12 cellular contexts compared by ENCODE assay signal in genomic region chr1:165845992-165846748, GRCh38. TPM values are rescaled to one million over a fixed set of nuclear protein-coding genes. Genes with fewer than 3 reads are reported as not detected.
A peak's percentile ranks its signal among the peaks of the same experiment; 100 is the strongest.
DNase-seq lines count a peak whose midpoint lies in the region; ATAC-seq and TF ChIP-seq lines count a peak whose summit lies in the region.
"Had no signal": no experiment of that assay in that cellular context is flagged by ENCODE, and none has a peak within 500 bp of the region (broad histone marks: within the 10 kb centered on the region; RNA-seq: fewer than 3 reads in every experiment).

No MANE protein-coding gene starts in this region.

- CTCF ChIA-PET in WTC11 (lab: Charles Lee): interaction anchor here (0.6 kb wide), 1 partner anchor 10 kb away, joined by 3 read pairs; no protein-coding TSS in a partner anchor
- CTCF ChIA-PET in activated naive CD4-positive, alpha-beta T cell treated with anti-CD3 and anti-CD28 coated beads for 36 hours (lab: Charles Lee): interaction anchor here (0.7 to 1.0 kb wide), 2 partner anchors 67 to 214 kb away, joined by 3 read pairs; no protein-coding TSS in a partner anchor

- POLR2A ChIA-PET in WTC11 (lab: Charles Lee): interaction anchor here (0.6 kb wide), 1 partner anchor 112 kb away, joined by 3 read pairs; no protein-coding TSS in a partner anchor

- peaks cover 12% of the 10 kb centered on the region for H3K36me3 Mint-ChIP-seq in WTC11
- H3K36me3 Mint-ChIP-seq in activated naive CD4-positive, alpha-beta T cell treated with anti-CD3 and anti-CD28 coated beads for 36 hours (ENCODE audit: low read depth): peaks cover 9% of the 10 kb centered on the region

- H3K27me3 Mint-ChIP-seq in WTC11 (ENCODE audit: low read depth): no peaks in the 10 kb centered on the region
- H3K27me3 Mint-ChIP-seq in activated naive CD4-positive, alpha-beta T cell treated with anti-CD3 and anti-CD28 coated beads for 36 hours (ENCODE audit: low read depth): no peaks in the 10 kb centered on the region
- H3K27me3 Mint-ChIP-seq: activated naive CD8-positive, alpha-beta T cell treated with anti-CD3 and anti-CD28 coated beads for 36 hours; CD4-positive, alpha-beta T cell had no signal

- no peak overlapping the region for H3K4me3 Mint-ChIP-seq in WTC11
- H3K4me3 Mint-ChIP-seq in activated naive CD4-positive, alpha-beta T cell treated with anti-CD3 and anti-CD28 coated beads for 36 hours: no peak overlapping the region
- H3K4me3 Mint-ChIP-seq: activated naive CD8-positive, alpha-beta T cell treated with anti-CD3 and anti-CD28 coated beads for 36 hours; CD4-positive, alpha-beta T cell had no signal

- peaks cover 49% of the 10 kb centered on the region for H3K4me1 Mint-ChIP-seq in WTC11
- H3K4me1 Mint-ChIP-seq in activated naive CD4-positive, alpha-beta T cell treated with anti-CD3 and anti-CD28 coated beads for 36 hours (ENCODE audit: low read depth): peaks cover 35% of the 10 kb centered on the region

- TF ChIP-seq CTCF in WTC11 (IDR thresholded peaks at IDR 0.05): no peak

- DNase-seq in WTC11 (ENCODE audit: low spot score) (no peak), NCI-H2107 treated with DMSO at 0.1 percent for 48 hours (lab: John Stamatoyannopoulos, UW; ENCODE audit: unreplicated experiment) (no peak), dedifferentiated amniotic fluid mesenchymal stem cell (ENCODE audit: extremely low spot score) (no peak), NCI-H748 (lab: John Stamatoyannopoulos, UW; ENCODE audit: unreplicated experiment) (no peak)
- no peak for DNase-seq in activated naive CD4-positive, alpha-beta T cell treated with anti-CD3 and anti-CD28 coated beads for 36 hours
- DNase-seq: activated naive CD8-positive, alpha-beta T cell treated with anti-CD3 and anti-CD28 coated beads for 36 hours; CD4-positive, alpha-beta T cell; cerebellar nuclear complex; NCI-H2171 treated with DMSO at 0.1 percent for 48 hours had no signal

- intact Hi-C loops in activated naive CD4-positive, alpha-beta T cell treated with anti-CD3 and anti-CD28 coated beads for 36 hours (cut with micrococcal nuclease): no loop called here

- H3K27ac Mint-ChIP-seq in WTC11: peak overlapping the region; percentile 37; the same call in 1 of the 2 replicates
- no peak overlapping the region for H3K27ac Mint-ChIP-seq in activated naive CD4-positive, alpha-beta T cell treated with anti-CD3 and anti-CD28 coated beads for 36 hours
- H3K27ac Mint-ChIP-seq: activated naive CD8-positive, alpha-beta T cell treated with anti-CD3 and anti-CD28 coated beads for 36 hours; CD4-positive, alpha-beta T cell had no signal

- ATAC-seq in GM18517 (IDR thresholded peaks at IDR 0.05; ENCODE audit: unreplicated experiment): peak; percentile 60
- ATAC-seq in GM19395 (IDR thresholded peaks at IDR 0.05; ENCODE audit: unreplicated experiment): peak; percentile 41
- peak; percentile 35 for ATAC-seq in HG02973 (IDR thresholded peaks at IDR 0.05; ENCODE audit: unreplicated experiment)
- ATAC-seq in WTC11: no peak

- peaks cover 8% of the 10 kb centered on the region; the same call in 1 of the 2 replicates for H3K9me3 Mint-ChIP-seq in WTC11
- peaks cover 1% of the 10 kb centered on the region for H3K9me3 Mint-ChIP-seq in activated naive CD4-positive, alpha-beta T cell treated with anti-CD3 and anti-CD28 coated beads for 36 hours
- H3K9me3 Mint-ChIP-seq: activated naive CD8-positive, alpha-beta T cell treated with anti-CD3 and anti-CD28 coated beads for 36 hours; CD4-positive, alpha-beta T cell had no signal

TF ChIP-seq in WTC11, 78 proteins besides CTCF, POLR2A, EP300 and RAD21 (continues in another document):
- TF ChIP-seq RELA (CRISPR knock-in tag; IDR thresholded peaks at IDR 0.05; ENCODE audit: borderline replicate concordance) (no peak), GRHL2 (CRISPR knock-in tag; IDR thresholded peaks at IDR 0.05; ENCODE audit: insufficient replicate concordance, severe bottlenecking) (no peak), SP1 (CRISPR knock-in tag; conservative IDR thresholded peaks at IDR 0.05) (no peak), ZNF263 (CRISPR knock-in tag; IDR thresholded peaks at IDR 0.05; ENCODE audit: low read depth) (no peak), ZNF138 (CRISPR knock-in tag; conservative IDR thresholded peaks at IDR 0.05) (no peak), FOXJ3 (CRISPR knock-in tag; IDR thresholded peaks at IDR 0.05; ENCODE audit: borderline replicate concordance) (no peak), ATF3 (CRISPR knock-in tag; conservative IDR thresholded peaks at IDR 0.05) (no peak), NR1H2 (CRISPR knock-in tag; IDR thresholded peaks at IDR 0.05) (no peak), TP53 (CRISPR knock-in tag; IDR thresholded peaks at IDR 0.05) (no peak), ZNF532 (CRISPR knock-in tag; IDR thresholded peaks at IDR 0.05; ENCODE audit: borderline replicate concordance) (no peak), ELF4 (CRISPR knock-in tag; IDR thresholded peaks at IDR 0.05; ENCODE audit: low read depth) (no peak), PRDM15 (CRISPR knock-in tag; IDR thresholded peaks at IDR 0.05) (no peak), HMGXB4 (CRISPR knock-in tag; IDR thresholded peaks at IDR 0.05) (no peak)

RNA-seq across cellular contexts. Expression of gene UCK2, which starts 18.8 kb away (rescaled TPM):
- 74.3 to 85.7 TPM (median 79.2 TPM) in 3 replicates for total RNA-seq in WTC11 (2021)
- total RNA-seq in activated naive CD4-positive, alpha-beta T cell treated with anti-CD3 and anti-CD28 coated beads for 36 hours: 10 to 100 TPM; 58.8 to 61.5 TPM
